Comparison of ENCODE assay signal across 1 cellular context in the genomic region with DNA sequence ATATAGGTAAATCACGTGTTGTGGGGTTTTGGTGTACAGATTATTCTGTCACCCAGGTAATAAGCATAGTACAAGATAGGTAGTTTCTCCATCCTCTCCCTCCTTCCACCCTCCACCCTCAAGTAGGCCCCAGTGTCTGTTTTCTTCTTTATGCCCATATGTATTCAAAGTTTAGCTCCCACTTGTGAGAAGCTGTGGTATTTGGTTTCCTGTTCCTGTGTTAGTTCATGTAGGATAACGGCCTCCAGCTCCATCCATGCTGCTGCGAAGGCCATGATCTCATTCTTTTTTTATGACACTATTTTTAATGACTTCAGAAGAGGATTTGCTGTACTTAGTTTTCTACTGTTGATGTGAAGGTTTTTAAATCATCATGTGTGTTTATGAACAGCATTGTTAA.
TF ChIP-seq lines count a peak whose summit lies in the region.

No MANE protein-coding gene starts in this region.

TF ChIP-seq in SK-N-SH treated with all-trans-retinoic acid at 6 μM for 48 hours, 23 proteins besides CTCF, POLR2A, EP300 and RAD21 (continued from another document):
- no peak for TF ChIP-seq ZC3H10 (CRISPR knock-in tag; IDR thresholded peaks at IDR 0.05)
- TF ChIP-seq PPARA (CRISPR knock-in tag; IDR thresholded peaks at IDR 0.05; ENCODE audit: borderline replicate concordance) = no peak
- no peak for TF ChIP-seq TOX (CRISPR knock-in tag; IDR thresholded peaks at IDR 0.05; ENCODE audit: borderline replicate concordance)
- no peak for TF ChIP-seq ZNF565 (CRISPR knock-in tag; conservative IDR thresholded peaks at IDR 0.05; ENCODE audit: low read depth)
- TF ChIP-seq RARB (CRISPR knock-in tag; IDR thresholded peaks at IDR 0.05) = no peak
- no peak for TF ChIP-seq CSDC2 (CRISPR knock-in tag; IDR thresholded peaks at IDR 0.05)
- TF ChIP-seq SNAI2 (CRISPR knock-in tag; IDR thresholded peaks at IDR 0.05) = no peak
TF ChIP-seq in SK-N-SH treated with all-trans-retinoic acid at 6 μM for 48 hours: peak in this region for 0.
